2 cellular contexts compared by ENCODE assay signal in the genomic region with DNA sequence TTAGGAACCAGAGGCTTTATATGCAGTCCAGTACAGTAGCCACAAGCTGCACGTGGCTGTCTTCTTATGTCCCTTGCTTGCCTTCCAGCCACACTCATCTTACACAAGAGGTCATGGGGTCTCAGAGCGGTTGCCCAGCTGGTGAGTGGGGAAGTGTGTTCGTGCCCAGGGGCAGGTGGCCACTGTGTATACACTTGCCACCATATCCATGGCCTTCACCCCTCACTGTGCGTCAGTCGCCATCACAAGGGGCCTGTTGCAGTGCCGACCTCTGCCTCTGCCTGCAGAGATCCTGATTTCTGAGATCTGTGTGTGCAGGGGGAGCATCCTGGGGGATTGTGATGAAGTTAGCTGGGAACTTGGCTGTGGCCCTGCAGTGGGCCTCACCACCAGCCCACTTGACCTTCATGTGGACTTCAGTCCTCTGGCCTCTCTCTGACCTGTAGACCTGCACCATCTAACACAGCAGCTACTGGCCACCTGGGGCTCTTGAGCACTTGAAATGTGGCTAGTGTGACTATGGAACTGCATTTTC.
TF ChIP-seq lines count a peak whose summit lies in the region.

No MANE protein-coding gene starts in this region.

TF ChIP-seq in SK-N-SH, 30 proteins besides CTCF, POLR2A, EP300 and RAD21 (continued from another document):
- TF ChIP-seq FOSL2 (IDR thresholded peaks at IDR 0.05; ENCODE audit: borderline replicate concordance, low read depth) (no peak), SMC3 (IDR thresholded peaks at IDR 0.05; ENCODE audit: low read depth, low read length) (no peak)
TF ChIP-seq in SK-N-SH: peak in this region for 0.

TF ChIP-seq in SK-N-SH treated with all-trans-retinoic acid at 6 μM for 48 hours, 23 proteins besides CTCF, POLR2A, EP300 and RAD21 (continued from another document):
- TF ChIP-seq ZNF565 (CRISPR knock-in tag; conservative IDR thresholded peaks at IDR 0.05; ENCODE audit: low read depth) (no peak), GLIS3 (CRISPR knock-in tag; IDR thresholded peaks at IDR 0.05) (no peak), ZC3H10 (CRISPR knock-in tag; IDR thresholded peaks at IDR 0.05) (no peak), TOX (CRISPR knock-in tag; IDR thresholded peaks at IDR 0.05; ENCODE audit: borderline replicate concordance) (no peak), OSR1 (CRISPR knock-in tag; IDR thresholded peaks at IDR 0.05) (no peak), ZFP30 (CRISPR knock-in tag; IDR thresholded peaks at IDR 0.05) (no peak), ZNF8 (CRISPR knock-in tag; IDR thresholded peaks at IDR 0.05) (no peak), ISL1 (CRISPR knock-in tag; IDR thresholded peaks at IDR 0.05) (no peak)
- TF ChIP-seq, protein P1, sequence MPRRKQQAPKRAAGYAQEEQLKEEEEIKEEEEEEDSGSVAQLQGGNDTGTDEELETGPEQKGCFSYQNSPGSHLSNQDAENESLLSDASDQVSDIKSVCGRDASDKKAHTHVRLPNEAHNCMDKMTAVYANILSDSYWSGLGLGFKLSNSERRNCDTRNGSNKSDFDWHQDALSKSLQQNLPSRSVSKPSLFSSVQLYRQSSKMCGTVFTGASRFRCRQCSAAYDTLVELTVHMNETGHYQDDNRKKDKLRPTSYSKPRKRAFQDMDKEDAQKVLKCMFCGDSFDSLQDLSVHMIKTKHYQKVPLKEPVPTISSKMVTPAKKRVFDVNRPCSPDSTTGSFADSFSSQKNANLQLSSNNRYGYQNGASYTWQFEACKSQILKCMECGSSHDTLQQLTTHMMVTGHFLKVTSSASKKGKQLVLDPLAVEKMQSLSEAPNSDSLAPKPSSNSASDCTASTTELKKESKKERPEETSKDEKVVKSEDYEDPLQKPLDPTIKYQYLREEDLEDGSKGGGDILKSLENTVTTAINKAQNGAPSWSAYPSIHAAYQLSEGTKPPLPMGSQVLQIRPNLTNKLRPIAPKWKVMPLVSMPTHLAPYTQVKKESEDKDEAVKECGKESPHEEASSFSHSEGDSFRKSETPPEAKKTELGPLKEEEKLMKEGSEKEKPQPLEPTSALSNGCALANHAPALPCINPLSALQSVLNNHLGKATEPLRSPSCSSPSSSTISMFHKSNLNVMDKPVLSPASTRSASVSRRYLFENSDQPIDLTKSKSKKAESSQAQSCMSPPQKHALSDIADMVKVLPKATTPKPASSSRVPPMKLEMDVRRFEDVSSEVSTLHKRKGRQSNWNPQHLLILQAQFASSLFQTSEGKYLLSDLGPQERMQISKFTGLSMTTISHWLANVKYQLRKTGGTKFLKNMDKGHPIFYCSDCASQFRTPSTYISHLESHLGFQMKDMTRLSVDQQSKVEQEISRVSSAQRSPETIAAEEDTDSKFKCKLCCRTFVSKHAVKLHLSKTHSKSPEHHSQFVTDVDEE (CRISPR knock-in tag; IDR thresholded peaks at IDR 0.05): no peak
- TF ChIP-seq, protein P2, sequence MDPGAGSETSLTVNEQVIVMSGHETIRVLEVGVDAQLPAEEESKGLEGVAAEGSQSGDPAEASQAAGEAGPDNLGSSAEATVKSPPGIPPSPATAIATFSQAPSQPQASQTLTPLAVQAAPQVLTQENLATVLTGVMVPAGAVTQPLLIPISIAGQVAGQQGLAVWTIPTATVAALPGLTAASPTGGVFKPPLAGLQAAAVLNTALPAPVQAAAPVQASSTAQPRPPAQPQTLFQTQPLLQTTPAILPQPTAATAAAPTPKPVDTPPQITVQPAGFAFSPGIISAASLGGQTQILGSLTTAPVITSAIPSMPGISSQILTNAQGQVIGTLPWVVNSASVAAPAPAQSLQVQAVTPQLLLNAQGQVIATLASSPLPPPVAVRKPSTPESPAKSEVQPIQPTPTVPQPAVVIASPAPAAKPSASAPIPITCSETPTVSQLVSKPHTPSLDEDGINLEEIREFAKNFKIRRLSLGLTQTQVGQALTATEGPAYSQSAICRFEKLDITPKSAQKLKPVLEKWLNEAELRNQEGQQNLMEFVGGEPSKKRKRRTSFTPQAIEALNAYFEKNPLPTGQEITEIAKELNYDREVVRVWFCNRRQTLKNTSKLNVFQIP (CRISPR knock-in tag; IDR thresholded peaks at IDR 0.05; ENCODE audit: borderline replicate concordance, low read depth): no peak
- TF ChIP-seq, protein P3, sequence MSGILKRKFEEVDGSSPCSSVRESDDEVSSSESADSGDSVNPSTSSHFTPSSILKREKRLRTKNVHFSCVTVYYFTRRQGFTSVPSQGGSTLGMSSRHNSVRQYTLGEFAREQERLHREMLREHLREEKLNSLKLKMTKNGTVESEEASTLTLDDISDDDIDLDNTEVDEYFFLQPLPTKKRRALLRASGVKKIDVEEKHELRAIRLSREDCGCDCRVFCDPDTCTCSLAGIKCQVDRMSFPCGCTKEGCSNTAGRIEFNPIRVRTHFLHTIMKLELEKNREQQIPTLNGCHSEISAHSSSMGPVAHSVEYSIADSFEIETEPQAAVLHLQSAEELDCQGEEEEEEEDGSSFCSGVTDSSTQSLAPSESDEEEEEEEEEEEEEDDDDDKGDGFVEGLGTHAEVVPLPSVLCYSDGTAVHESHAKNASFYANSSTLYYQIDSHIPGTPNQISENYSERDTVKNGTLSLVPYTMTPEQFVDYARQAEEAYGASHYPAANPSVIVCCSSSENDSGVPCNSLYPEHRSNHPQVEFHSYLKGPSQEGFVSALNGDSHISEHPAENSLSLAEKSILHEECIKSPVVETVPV (CRISPR knock-in tag; IDR thresholded peaks at IDR 0.05): no peak
